17 cellular contexts compared by ENCODE assay signal in genomic region chr5:94847726-94848125, GRCh38.
DNase-seq lines count a peak whose midpoint lies in the region; ATAC-seq and TF ChIP-seq lines count a peak whose summit lies in the region.
"Had no signal": no experiment of that assay in that cellular context is flagged by ENCODE, and none has a peak within 500 bp of the region (broad histone marks: within the 10 kb centered on the region; RNA-seq: fewer than 3 reads in every experiment).

No MANE protein-coding gene starts in this region.

- H3K27me3 Mint-ChIP-seq in endodermal cell (ENCODE audit: insufficient read depth) = no peaks in the 10 kb centered on the region
- H3K27me3 Mint-ChIP-seq: CD4-positive, alpha-beta T cell had no signal

- H3K9me3 ChIP-seq in OCI-LY7 (ENCODE audit: low read length) (no peaks in the 10 kb centered on the region), endodermal cell (ENCODE audit: control insufficient read depth, low read length) (no peaks in the 10 kb centered on the region)
- H3K9me3 ChIP-seq: A549, Caco-2 had no signal

- H3K27ac ChIP-seq in OCI-LY7 (ENCODE audit: low read depth, low read length, poor library complexity, severe bottlenecking) (peak overlapping the region; percentile 28), endodermal cell (ENCODE audit: low read depth, low read length) (no peak overlapping the region), dorsolateral prefrontal cortex (no peak overlapping the region)
- H3K27ac ChIP-seq: 22Rv1, A549, C4-2B had no signal

- DNase-seq in NCI-H146 (lab: John Stamatoyannopoulos, UW) (peak; percentile 20), NCI-H146 treated with DMSO at 0.1 percent for 48 hours (lab: John Stamatoyannopoulos, UW; ENCODE audit: unreplicated experiment) (no peak), NAMALWA (ENCODE audit: low spot score) (peak; percentile 50), OCI-LY7 (ENCODE audit: low spot score) (peak; percentile 76), endodermal cell (peak; percentile 40), dorsolateral prefrontal cortex (no peak), GM10266 (ENCODE audit: extremely low spot score) (no peak)
- DNase-seq: AML-193; Caco-2; CD4-positive, alpha-beta T cell; H9 had no signal

- H3K4me3 ChIP-seq in OCI-LY7 (ENCODE audit: low read depth, low read length, poor library complexity, severe bottlenecking) = no peak overlapping the region
- H3K4me3 ChIP-seq in endodermal cell (ENCODE audit: low read length) = no peak overlapping the region
- H3K4me3 ChIP-seq in dorsolateral prefrontal cortex = no peak overlapping the region
- H3K4me3 ChIP-seq: A549 had no signal

- H3K4me1 Mint-ChIP-seq in endodermal cell = peaks cover 12% of the 10 kb centered on the region

- H3K27ac Mint-ChIP-seq in endodermal cell = no peak overlapping the region
- H3K27ac Mint-ChIP-seq: CD4-positive, alpha-beta T cell; IgD-negative memory B cell had no signal

- H3K4me3 Mint-ChIP-seq in endodermal cell = no peak overlapping the region
- H3K4me3 Mint-ChIP-seq: CD4-positive, alpha-beta T cell; H9; IgD-negative memory B cell had no signal

- intact Hi-C loops in OCI-LY7 (cut with micrococcal nuclease; ENCODE audit: unreplicated experiment) (loop anchor here (5.0 kb wide), 1 partner anchor 55 kb away; no protein-coding TSS in a partner anchor), dorsolateral prefrontal cortex (cut with DNase I) (no loop called here)

- ATAC-seq in GM18867 (IDR thresholded peaks at IDR 0.05; ENCODE audit: unreplicated experiment) = no peak
- ATAC-seq: A549, HepG2 had no signal

- no peaks in the 10 kb centered on the region for H3K36me3 Mint-ChIP-seq in endodermal cell (ENCODE audit: low read depth)
- H3K36me3 Mint-ChIP-seq: IgD-negative memory B cell had no signal

- no peaks in the 10 kb centered on the region for H3K9me2 ChIP-seq in OCI-LY7 (ENCODE audit: insufficient read depth, low read length)

- H3K4me1 ChIP-seq in OCI-LY7 (ENCODE audit: insufficient read depth, low read length, poor library complexity, severe bottlenecking) (peaks cover 31% of the 10 kb centered on the region), endodermal cell (ENCODE audit: control insufficient read depth, insufficient read depth, low read length) (peaks cover 6% of the 10 kb centered on the region)
- H3K4me1 ChIP-seq: A549 had no signal

- WGBS in endodermal cell (ENCODE audit: insufficient coverage in 1 of 2, insufficient read length in 1 of 2), 2 experiments = 91% methylated on average over 2 of the region's 2 CpGs; no CpG with 5 or more reads in 1 of the 2 experiments

- TF ChIP-seq CTCF in OCI-LY7 (conservative IDR thresholded peaks at IDR 0.05; ENCODE audit: low read length) (no peak), endodermal cell (conservative IDR thresholded peaks at IDR 0.05) (no peak), dorsolateral prefrontal cortex (IDR thresholded peaks at IDR 0.05 in 54 of 56, conservative IDR thresholded peaks at IDR 0.05 in 2 of 56; ENCODE audit: low read depth in 1 of 56, partially characterized antibody in 56 of 56) (no peak), GM10266 (IDR thresholded peaks at IDR 0.05; ENCODE audit: control insufficient read depth, insufficient read depth, low read depth, missing control alignments) (no peak)

- no peak overlapping the region for H3K9ac ChIP-seq in endodermal cell (ENCODE audit: extremely low read depth, low read length, poor library complexity, severe bottlenecking)

- no TSS peak for BruUV-seq in OCI-LY7 (replicated peaks; lab: Mats Ljungman, UMichigan)

- H4K20me1 ChIP-seq in OCI-LY7 (ENCODE audit: insufficient read depth, low read length) = no peaks in the 10 kb centered on the region

- H3K36me3 ChIP-seq in OCI-LY7 (ENCODE audit: insufficient read depth, low read length) (no peaks in the 10 kb centered on the region), endodermal cell (ENCODE audit: control insufficient read depth, insufficient read depth, low read length) (no peaks in the 10 kb centered on the region)

- H2AFZ ChIP-seq in OCI-LY7 (ENCODE audit: low read length) = peak overlapping the region; percentile 78; the same call in 1 of the 2 replicates

- CTCF ChIA-PET in OCI-LY7 (lab: Charles Lee; ENCODE audit: unreplicated experiment) = no interaction called here

- no peaks in the 10 kb centered on the region for H3K9me3 Mint-ChIP-seq in endodermal cell
- H3K9me3 Mint-ChIP-seq: CD4-positive, alpha-beta T cell; H9; IgD-negative memory B cell had no signal

- H3K4me2 ChIP-seq in OCI-LY7 (ENCODE audit: low read length) = peak overlapping the region; percentile 53; the same call in 1 of the 2 replicates
- H3K4me2 ChIP-seq: A549 had no signal

- H3K79me2 ChIP-seq in OCI-LY7 (ENCODE audit: insufficient read depth, low read depth, low read length) = no peaks in the 10 kb centered on the region

- POLR2A ChIA-PET in OCI-LY7 (lab: Charles Lee) = interaction anchor here (0.7 to 1.5 kb wide), 2 partner anchors 16 to 37 kb away, joined by 3 to 4 read pairs; no protein-coding TSS in a partner anchor

- H3K27me3 ChIP-seq in endodermal cell (ENCODE audit: control insufficient read depth, insufficient read depth, low read length, poor library complexity, severe bottlenecking) = no peaks in the 10 kb centered on the region
- H3K27me3 ChIP-seq in dorsolateral prefrontal cortex = no peaks in the 10 kb centered on the region

Comparison
In these comparisons a context has a peak if more than half of its experiments do, and no peak if none do; other contexts are left out.
1. DNase-seq: peak in NCI-H146 (single experiment), NAMALWA (single experiment), OCI-LY7 (single experiment) and endodermal cell (single experiment); none in NCI-H146 treated with DMSO at 0.1 percent for 48 hours (single experiment), dorsolateral prefrontal cortex (0 of 10) and GM10266 (single experiment).